Comparison of ENCODE assay signal across 9 cellular contexts in the genomic region with DNA sequence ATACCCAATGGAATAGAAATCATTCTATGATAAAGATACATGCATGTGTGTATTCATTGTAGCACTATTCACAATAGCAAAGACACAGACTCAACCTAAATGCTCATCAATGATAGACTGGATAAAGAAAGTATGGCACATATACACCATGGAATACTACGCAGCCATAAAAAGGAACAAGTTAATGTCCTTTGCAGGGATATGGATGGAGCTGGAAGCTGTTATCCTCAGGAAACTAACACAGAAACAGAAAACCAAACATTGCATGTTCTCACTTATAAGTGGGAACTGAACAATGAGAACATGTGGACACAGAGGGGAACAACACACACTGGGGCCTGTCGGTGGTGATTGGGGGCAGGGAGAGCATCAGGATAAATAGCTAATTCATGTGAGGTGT. TPM values are rescaled to one million over a fixed set of nuclear protein-coding genes. Genes with fewer than 3 reads are reported as not detected.
"Had no signal": no experiment of that assay in that cellular context is flagged by ENCODE, and none has a peak within 500 bp of the region (broad histone marks: within the 10 kb centered on the region; RNA-seq: fewer than 3 reads in every experiment).

No MANE protein-coding gene starts in this region.

RNA-seq across cellular contexts. Expression of a gene that starts 29.3 kb away (rescaled TPM):
- total RNA-seq: subcutaneous adipose tissue, suprapubic skin, temporal lobe, thoracic aorta, thyroid gland, upper lobe of right lung, ureter, urinary bladder, vagina had no signal
- polyA plus RNA-seq: urinary bladder had no signal
